Comparison of ENCODE assay signal across 1 cellular context in the genomic region with DNA sequence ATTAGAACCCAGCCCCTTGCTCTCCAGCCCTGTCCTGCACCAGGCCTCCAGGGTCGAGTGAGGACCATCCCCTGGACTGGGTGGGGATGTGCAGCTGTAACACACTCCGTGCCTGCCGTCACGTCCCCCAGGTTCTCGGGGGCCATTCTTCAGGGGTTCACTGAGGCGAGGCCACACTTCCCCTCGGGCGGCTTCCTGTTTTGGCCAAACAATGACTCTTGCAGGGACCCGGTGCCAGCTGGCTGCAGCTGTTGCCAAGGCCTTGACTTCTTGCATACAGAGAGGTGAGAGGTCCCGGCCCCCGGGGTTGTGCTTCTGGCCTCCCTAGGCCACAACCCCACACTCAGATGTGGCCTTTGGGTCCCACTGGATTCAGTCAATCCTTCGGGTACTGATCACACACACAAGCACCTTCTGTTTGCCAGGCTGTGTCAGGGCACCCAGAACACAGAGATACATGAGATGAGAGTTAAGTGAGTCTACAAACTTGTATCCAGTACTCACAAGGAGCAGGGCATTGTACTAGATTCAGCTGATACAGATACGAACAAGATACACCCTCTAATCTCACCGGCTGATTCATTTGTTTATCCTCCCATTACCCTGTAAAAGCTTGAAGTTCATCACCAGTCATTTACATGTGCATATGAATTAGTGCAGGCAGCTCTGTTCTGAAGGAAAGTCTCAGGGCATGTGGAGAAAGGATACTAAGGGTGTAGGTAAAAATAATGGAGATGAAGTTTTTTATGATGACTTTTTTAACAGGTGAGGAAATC.
TF ChIP-seq lines count a peak whose summit lies in the region.

No MANE protein-coding gene starts in this region.

TF ChIP-seq in GM12878, 131 proteins besides CTCF, POLR2A, EP300 and RAD21 (continued from another document and continues in another):
- TF ChIP-seq, protein P1, sequence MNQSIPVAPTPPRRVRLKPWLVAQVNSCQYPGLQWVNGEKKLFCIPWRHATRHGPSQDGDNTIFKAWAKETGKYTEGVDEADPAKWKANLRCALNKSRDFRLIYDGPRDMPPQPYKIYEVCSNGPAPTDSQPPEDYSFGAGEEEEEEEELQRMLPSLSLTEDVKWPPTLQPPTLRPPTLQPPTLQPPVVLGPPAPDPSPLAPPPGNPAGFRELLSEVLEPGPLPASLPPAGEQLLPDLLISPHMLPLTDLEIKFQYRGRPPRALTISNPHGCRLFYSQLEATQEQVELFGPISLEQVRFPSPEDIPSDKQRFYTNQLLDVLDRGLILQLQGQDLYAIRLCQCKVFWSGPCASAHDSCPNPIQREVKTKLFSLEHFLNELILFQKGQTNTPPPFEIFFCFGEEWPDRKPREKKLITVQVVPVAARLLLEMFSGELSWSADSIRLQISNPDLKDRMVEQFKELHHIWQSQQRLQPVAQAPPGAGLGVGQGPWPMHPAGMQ (IDR thresholded peaks at IDR 0.05; ENCODE audit: borderline replicate concordance), result no peak
- TF ChIP-seq HDAC6 (IDR thresholded peaks at IDR 0.05; ENCODE audit: unreplicated experiment) (no peak), POU2F2 (IDR thresholded peaks at IDR 0.05; ENCODE audit: borderline replicate concordance, low read depth, low read length) (peak; percentile 51; the same call in 1 of the 3 replicates), RUNX3 (IDR thresholded peaks at IDR 0.05; ENCODE audit: low read length) (peak; percentile 47), RELA (IDR thresholded peaks at IDR 0.05; ENCODE audit: borderline replicate concordance, partially characterized antibody) (no peak), POLR2AphosphoS5 (IDR thresholded peaks at IDR 0.05; ENCODE audit: low read length) (no peak), SUZ12 (IDR thresholded peaks at IDR 0.05; ENCODE audit: unreplicated experiment) (no peak), WRNIP1 (IDR thresholded peaks at IDR 0.05; ENCODE audit: borderline replicate concordance, low read depth, low read length) (no peak), TBL1XR1 (IDR thresholded peaks at IDR 0.05; ENCODE audit: low read depth, low read length) (no peak), CEBPB (IDR thresholded peaks at IDR 0.05; ENCODE audit: borderline replicate concordance in 1 of 2, low read depth in 2 of 2, low read length in 2 of 2) (no peak), SREBF1 (IDR thresholded peaks at IDR 0.05; ENCODE audit: low read length) (no peak), TARDBP (IDR thresholded peaks at IDR 0.05; ENCODE audit: borderline replicate concordance) (no peak), RCOR1 (conservative IDR thresholded peaks at IDR 0.05; ENCODE audit: low read depth, low read length) (no peak), HDAC2 (IDR thresholded peaks at IDR 0.05) (no peak), NR2C2 (IDR thresholded peaks at IDR 0.05; ENCODE audit: borderline replicate concordance, control insufficient read depth, insufficient read length, low read depth) (no peak), STAT1 (conservative IDR thresholded peaks at IDR 0.05) (no peak), DPF2 (IDR thresholded peaks at IDR 0.05) (0 out of 2 replicates have a peak, but pooled peaks have one; percentile 34), EZH2 (IDR thresholded peaks at IDR 0.05; ENCODE audit: borderline replicate concordance, control insufficient read depth, low read depth, low read length) (no peak), NBN (IDR thresholded peaks at IDR 0.05) (0 out of 2 replicates have a peak, but pooled peaks have one; percentile 52), ZNF207 (IDR thresholded peaks at IDR 0.05; ENCODE audit: borderline replicate concordance) (no peak), ZBED1 (IDR thresholded peaks at IDR 0.05; ENCODE audit: borderline replicate concordance) (no peak), ZSCAN29 (IDR thresholded peaks at IDR 0.05) (no peak), MXI1 (IDR thresholded peaks at IDR 0.05; ENCODE audit: low read depth, low read length) (no peak), RB1 (IDR thresholded peaks at IDR 0.05; ENCODE audit: borderline replicate concordance) (no peak), TCF12 (IDR thresholded peaks at IDR 0.05; ENCODE audit: low read depth, low read length) (peak; percentile 96), BACH1 (IDR thresholded peaks at IDR 0.05; ENCODE audit: borderline replicate concordance) (no peak), RFX5 (IDR thresholded peaks at IDR 0.05; ENCODE audit: low read depth, low read length) (no peak), PML (IDR thresholded peaks at IDR 0.05; ENCODE audit: low read length) (no peak), SPI1 (IDR thresholded peaks at IDR 0.05; ENCODE audit: borderline replicate concordance, insufficient read depth, low read depth, low read length) (peak; percentile 82), MYC (IDR thresholded peaks at IDR 0.05; ENCODE audit: insufficient read depth, insufficient read length, insufficient replicate concordance, low read length, severe bottlenecking) (no peak), ZNF217 (IDR thresholded peaks at IDR 0.05) (no peak), NFXL1 (IDR thresholded peaks at IDR 0.05; ENCODE audit: borderline replicate concordance) (no peak), FOXM1 (IDR thresholded peaks at IDR 0.05; ENCODE audit: low read depth, low read length) (no peak; the same call in 1 of the 2 replicates)
- TF ChIP-seq, protein P2, sequence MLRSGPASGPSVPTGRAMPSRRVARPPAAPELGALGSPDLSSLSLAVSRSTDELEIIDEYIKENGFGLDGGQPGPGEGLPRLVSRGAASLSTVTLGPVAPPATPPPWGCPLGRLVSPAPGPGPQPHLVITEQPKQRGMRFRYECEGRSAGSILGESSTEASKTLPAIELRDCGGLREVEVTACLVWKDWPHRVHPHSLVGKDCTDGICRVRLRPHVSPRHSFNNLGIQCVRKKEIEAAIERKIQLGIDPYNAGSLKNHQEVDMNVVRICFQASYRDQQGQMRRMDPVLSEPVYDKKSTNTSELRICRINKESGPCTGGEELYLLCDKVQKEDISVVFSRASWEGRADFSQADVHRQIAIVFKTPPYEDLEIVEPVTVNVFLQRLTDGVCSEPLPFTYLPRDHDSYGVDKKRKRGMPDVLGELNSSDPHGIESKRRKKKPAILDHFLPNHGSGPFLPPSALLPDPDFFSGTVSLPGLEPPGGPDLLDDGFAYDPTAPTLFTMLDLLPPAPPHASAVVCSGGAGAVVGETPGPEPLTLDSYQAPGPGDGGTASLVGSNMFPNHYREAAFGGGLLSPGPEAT (IDR thresholded peaks at IDR 0.05; ENCODE audit: low read depth), result no peak
- TF ChIP-seq, protein P3, sequence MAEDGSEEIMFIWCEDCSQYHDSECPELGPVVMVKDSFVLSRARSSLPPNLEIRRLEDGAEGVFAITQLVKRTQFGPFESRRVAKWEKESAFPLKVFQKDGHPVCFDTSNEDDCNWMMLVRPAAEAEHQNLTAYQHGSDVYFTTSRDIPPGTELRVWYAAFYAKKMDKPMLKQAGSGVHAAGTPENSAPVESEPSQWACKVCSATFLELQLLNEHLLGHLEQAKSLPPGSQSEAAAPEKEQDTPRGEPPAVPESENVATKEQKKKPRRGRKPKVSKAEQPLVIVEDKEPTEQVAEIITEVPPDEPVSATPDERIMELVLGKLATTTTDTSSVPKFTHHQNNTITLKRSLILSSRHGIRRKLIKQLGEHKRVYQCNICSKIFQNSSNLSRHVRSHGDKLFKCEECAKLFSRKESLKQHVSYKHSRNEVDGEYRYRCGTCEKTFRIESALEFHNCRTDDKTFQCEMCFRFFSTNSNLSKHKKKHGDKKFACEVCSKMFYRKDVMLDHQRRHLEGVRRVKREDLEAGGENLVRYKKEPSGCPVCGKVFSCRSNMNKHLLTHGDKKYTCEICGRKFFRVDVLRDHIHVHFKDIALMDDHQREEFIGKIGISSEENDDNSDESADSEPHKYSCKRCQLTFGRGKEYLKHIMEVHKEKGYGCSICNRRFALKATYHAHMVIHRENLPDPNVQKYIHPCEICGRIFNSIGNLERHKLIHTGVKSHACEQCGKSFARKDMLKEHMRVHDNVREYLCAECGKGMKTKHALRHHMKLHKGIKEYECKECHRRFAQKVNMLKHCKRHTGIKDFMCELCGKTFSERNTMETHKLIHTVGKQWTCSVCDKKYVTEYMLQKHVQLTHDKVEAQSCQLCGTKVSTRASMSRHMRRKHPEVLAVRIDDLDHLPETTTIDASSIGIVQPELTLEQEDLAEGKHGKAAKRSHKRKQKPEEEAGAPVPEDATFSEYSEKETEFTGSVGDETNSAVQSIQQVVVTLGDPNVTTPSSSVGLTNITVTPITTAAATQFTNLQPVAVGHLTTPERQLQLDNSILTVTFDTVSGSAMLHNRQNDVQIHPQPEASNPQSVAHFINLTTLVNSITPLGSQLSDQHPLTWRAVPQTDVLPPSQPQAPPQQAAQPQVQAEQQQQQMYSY (CRISPR knock-in tag; IDR thresholded peaks at IDR 0.05), result no peak
- TF ChIP-seq, protein P4, sequence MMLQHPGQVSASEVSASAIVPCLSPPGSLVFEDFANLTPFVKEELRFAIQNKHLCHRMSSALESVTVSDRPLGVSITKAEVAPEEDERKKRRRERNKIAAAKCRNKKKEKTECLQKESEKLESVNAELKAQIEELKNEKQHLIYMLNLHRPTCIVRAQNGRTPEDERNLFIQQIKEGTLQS (IDR thresholded peaks at IDR 0.05; ENCODE audit: borderline replicate concordance, extremely low read depth, low read depth, low read length), result no peak
- TF ChIP-seq, protein P5, sequence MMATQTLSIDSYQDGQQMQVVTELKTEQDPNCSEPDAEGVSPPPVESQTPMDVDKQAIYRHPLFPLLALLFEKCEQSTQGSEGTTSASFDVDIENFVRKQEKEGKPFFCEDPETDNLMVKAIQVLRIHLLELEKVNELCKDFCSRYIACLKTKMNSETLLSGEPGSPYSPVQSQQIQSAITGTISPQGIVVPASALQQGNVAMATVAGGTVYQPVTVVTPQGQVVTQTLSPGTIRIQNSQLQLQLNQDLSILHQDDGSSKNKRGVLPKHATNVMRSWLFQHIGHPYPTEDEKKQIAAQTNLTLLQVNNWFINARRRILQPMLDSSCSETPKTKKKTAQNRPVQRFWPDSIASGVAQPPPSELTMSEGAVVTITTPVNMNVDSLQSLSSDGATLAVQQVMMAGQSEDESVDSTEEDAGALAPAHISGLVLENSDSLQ (IDR thresholded peaks at IDR 0.05), result no peak
- TF ChIP-seq, protein P6, sequence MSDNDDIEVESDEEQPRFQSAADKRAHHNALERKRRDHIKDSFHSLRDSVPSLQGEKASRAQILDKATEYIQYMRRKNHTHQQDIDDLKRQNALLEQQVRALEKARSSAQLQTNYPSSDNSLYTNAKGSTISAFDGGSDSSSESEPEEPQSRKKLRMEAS (IDR thresholded peaks at IDR 0.05; ENCODE audit: low read depth, low read length), result no peak
- TF ChIP-seq, protein P7, sequence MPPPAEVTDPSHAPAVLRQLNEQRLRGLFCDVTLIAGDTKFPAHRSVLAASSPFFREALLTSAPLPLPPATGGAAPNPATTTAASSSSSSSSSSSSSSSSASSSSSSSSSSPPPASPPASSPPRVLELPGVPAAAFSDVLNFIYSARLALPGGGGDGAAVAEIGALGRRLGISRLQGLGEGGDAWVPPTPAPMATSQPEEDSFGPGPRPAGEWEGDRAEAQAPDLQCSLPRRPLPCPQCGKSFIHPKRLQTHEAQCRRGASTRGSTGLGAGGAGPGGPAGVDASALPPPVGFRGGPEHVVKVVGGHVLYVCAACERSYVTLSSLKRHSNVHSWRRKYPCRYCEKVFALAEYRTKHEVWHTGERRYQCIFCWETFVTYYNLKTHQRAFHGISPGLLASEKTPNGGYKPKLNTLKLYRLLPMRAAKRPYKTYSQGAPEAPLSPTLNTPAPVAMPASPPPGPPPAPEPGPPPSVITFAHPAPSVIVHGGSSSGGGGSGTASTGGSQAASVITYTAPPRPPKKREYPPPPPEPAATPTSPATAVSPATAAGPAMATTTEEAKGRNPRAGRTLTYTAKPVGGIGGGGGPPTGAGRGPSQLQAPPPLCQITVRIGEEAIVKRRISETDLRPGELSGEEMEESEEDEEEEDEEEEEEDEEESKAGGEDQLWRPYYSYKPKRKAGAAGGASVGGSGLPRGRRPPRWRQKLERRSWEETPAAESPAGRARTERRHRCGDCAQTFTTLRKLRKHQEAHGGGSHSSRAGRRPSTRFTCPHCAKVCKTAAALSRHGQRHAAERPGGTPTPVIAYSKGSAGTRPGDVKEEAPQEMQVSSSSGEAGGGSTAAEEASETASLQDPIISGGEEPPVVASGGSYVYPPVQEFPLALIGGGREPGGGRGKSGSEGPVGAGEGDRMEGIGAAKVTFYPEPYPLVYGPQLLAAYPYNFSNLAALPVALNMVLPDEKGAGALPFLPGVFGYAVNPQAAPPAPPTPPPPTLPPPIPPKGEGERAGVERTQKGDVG (CRISPR knock-in tag; IDR thresholded peaks at IDR 0.05), result no peak
- TF ChIP-seq, protein P8, sequence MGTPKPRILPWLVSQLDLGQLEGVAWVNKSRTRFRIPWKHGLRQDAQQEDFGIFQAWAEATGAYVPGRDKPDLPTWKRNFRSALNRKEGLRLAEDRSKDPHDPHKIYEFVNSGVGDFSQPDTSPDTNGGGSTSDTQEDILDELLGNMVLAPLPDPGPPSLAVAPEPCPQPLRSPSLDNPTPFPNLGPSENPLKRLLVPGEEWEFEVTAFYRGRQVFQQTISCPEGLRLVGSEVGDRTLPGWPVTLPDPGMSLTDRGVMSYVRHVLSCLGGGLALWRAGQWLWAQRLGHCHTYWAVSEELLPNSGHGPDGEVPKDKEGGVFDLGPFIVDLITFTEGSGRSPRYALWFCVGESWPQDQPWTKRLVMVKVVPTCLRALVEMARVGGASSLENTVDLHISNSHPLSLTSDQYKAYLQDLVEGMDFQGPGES (IDR thresholded peaks at IDR 0.05), result no peak
- TF ChIP-seq, protein P9, sequence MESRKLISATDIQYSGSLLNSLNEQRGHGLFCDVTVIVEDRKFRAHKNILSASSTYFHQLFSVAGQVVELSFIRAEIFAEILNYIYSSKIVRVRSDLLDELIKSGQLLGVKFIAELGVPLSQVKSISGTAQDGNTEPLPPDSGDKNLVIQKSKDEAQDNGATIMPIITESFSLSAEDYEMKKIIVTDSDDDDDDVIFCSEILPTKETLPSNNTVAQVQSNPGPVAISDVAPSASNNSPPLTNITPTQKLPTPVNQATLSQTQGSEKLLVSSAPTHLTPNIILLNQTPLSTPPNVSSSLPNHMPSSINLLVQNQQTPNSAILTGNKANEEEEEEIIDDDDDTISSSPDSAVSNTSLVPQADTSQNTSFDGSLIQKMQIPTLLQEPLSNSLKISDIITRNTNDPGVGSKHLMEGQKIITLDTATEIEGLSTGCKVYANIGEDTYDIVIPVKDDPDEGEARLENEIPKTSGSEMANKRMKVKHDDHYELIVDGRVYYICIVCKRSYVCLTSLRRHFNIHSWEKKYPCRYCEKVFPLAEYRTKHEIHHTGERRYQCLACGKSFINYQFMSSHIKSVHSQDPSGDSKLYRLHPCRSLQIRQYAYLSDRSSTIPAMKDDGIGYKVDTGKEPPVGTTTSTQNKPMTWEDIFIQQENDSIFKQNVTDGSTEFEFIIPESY (IDR thresholded peaks at IDR 0.05), result no peak
- TF ChIP-seq, protein P10, sequence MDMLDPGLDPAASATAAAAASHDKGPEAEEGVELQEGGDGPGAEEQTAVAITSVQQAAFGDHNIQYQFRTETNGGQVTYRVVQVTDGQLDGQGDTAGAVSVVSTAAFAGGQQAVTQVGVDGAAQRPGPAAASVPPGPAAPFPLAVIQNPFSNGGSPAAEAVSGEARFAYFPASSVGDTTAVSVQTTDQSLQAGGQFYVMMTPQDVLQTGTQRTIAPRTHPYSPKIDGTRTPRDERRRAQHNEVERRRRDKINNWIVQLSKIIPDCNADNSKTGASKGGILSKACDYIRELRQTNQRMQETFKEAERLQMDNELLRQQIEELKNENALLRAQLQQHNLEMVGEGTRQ (IDR thresholded peaks at IDR 0.05; ENCODE audit: borderline replicate concordance, low read depth, low read length), result no peak
